Comparison of ENCODE assay signal across 8 cellular contexts in genomic region chr19:45884682-45885555, GRCh38. TPM values are rescaled to one million over a fixed set of nuclear protein-coding genes. Genes with fewer than 3 reads are reported as not detected.
A peak's percentile ranks its signal among the peaks of the same experiment; 100 is the strongest.
DNase-seq lines count a peak whose midpoint lies in the region; ATAC-seq and TF ChIP-seq lines count a peak whose summit lies in the region.

No MANE protein-coding gene starts in this region.

- TF ChIP-seq EP300 in Ishikawa (IDR thresholded peaks at IDR 0.05; ENCODE audit: borderline replicate concordance) = no peak

- H2BK15ac ChIP-seq in mesenchymal stem cell (ENCODE audit: low read depth, poor library complexity, severe bottlenecking) = peak overlapping the region; percentile 44

- DNase-seq in NCI-H82 (lab: John Stamatoyannopoulos, UW) (peak; percentile 60), NCI-H82 treated with DMSO at 0.1 percent for 48 hours (lab: John Stamatoyannopoulos, UW; ENCODE audit: unreplicated experiment) (no peak), body of pancreas (peak in 2 of 4 donors; percentile 34 to 40), mesenchymal stem cell (no peak), GM19240 (ENCODE audit: insufficient read length, low spot score) (no peak)

- H3K9ac ChIP-seq in mesenchymal stem cell (ENCODE audit: low read length) = peak overlapping the region; percentile 99

- H3K4me1 ChIP-seq in body of pancreas = peaks cover 59% of the 10 kb centered on the region
- peaks cover 41% of the 10 kb centered on the region for H3K4me1 ChIP-seq in mesenchymal stem cell (ENCODE audit: control insufficient read depth, insufficient read depth, low read depth, low read length)
- H3K4me1 ChIP-seq in urinary bladder (ENCODE audit: insufficient read depth) = no peaks in the 10 kb centered on the region

- H3K18ac ChIP-seq in mesenchymal stem cell (ENCODE audit: low read depth in 1 of 2, low read length in 2 of 2) = no peak overlapping the region

- peak overlapping the region in 1 of 2 experiments; percentile 2 for H3K23ac ChIP-seq in mesenchymal stem cell (ENCODE audit: low read length in 2 of 2)

- peak overlapping the region; percentile 76 for H4K91ac ChIP-seq in mesenchymal stem cell (ENCODE audit: low read length)

- no peak for TF ChIP-seq POLR2A in body of pancreas (IDR thresholded peaks at IDR 0.05)

- intact Hi-C loops in body of pancreas (cut with DNase I) = no loop called here

- WGBS in body of pancreas, 2 donors = 28 to 52% methylated on average over 9 to 69 of the region's 72 CpGs
- WGBS in mesenchymal stem cell = 73% methylated on average over 71 of the region's 72 CpGs
- 61% methylated on average over 72 of the region's 72 CpGs for WGBS in urinary bladder

- ATAC-seq in body of pancreas (no peak), GM21515 (IDR thresholded peaks at IDR 0.05; ENCODE audit: unreplicated experiment) (no peak)

- H3K14ac ChIP-seq in mesenchymal stem cell (ENCODE audit: low read length in 2 of 2) = peak overlapping the region in 1 of 2 experiments; percentile 66

- H3K27me3 ChIP-seq in body of pancreas (no peaks in the 10 kb centered on the region), mesenchymal stem cell (ENCODE audit: control insufficient read depth in 1 of 2, insufficient read depth in 1 of 2, low read length in 2 of 2) (peaks cover 0 to 1% of the 10 kb centered on the region in 2 experiments)

- H4K8ac ChIP-seq in mesenchymal stem cell (ENCODE audit: low read length) = no peak overlapping the region

- no peak for TF ChIP-seq CTCF in body of pancreas (IDR thresholded peaks at IDR 0.05)

- H2AK5ac ChIP-seq in mesenchymal stem cell (ENCODE audit: low read length, severe bottlenecking) = no peak overlapping the region

- H2BK5ac ChIP-seq in mesenchymal stem cell (ENCODE audit: low read depth, low read length, poor library complexity, severe bottlenecking) = peak overlapping the region; percentile 61

- peak overlapping the region; percentile 70 for H3K4me2 ChIP-seq in mesenchymal stem cell (ENCODE audit: low read length, poor library complexity, severe bottlenecking)

- peak overlapping the region in 1 of 2 experiments; percentile 11 for H2BK12ac ChIP-seq in mesenchymal stem cell (ENCODE audit: low read length in 2 of 2)

- peaks cover 16% of the 10 kb centered on the region for H3K79me1 ChIP-seq in mesenchymal stem cell (replicated peaks; ENCODE audit: low read length, poor library complexity, severe bottlenecking)

- no peaks in the 10 kb centered on the region for H3K36me3 ChIP-seq in body of pancreas (replicated peaks in 1 of 2; ENCODE audit: insufficient read depth in 1 of 2, low read depth in 2 of 2)
- H3K36me3 ChIP-seq in mesenchymal stem cell (ENCODE audit: control insufficient read depth in 1 of 2, insufficient read depth in 2 of 2, low read depth in 1 of 2, low read length in 2 of 2) = peaks cover 9 to 21% of the 10 kb centered on the region in 2 experiments
- H3K36me3 ChIP-seq in urinary bladder (ENCODE audit: insufficient read depth) = no peaks in the 10 kb centered on the region

- H2AFZ ChIP-seq in mesenchymal stem cell (ENCODE audit: low read depth, low read length) = no peak overlapping the region

- H3K9me3 ChIP-seq in body of pancreas (no peaks in the 10 kb centered on the region), mesenchymal stem cell (ENCODE audit: control insufficient read depth, low read length) (no peaks in the 10 kb centered on the region)

- H2BK120ac ChIP-seq in mesenchymal stem cell (ENCODE audit: low read depth, low read length) = no peak overlapping the region

- H3K4me3 ChIP-seq in body of pancreas (peak overlapping the region; percentile 7 to 49), mesenchymal stem cell (ENCODE audit: insufficient read depth in 1 of 2, low read depth in 1 of 2, low read length in 2 of 2) (peak overlapping the region; percentile 80 to 88), urinary bladder (ENCODE audit: low read depth, low read length) (peak overlapping the region; percentile 87)

- H3K27ac ChIP-seq in body of pancreas = peak overlapping the region; percentile 83 to 96 (median 90)
- no peak overlapping the region for H3K27ac ChIP-seq in mesenchymal stem cell (ENCODE audit: low read length, poor library complexity, severe bottlenecking)
- no peak overlapping the region for H3K27ac ChIP-seq in urinary bladder (ENCODE audit: low read depth)

- TF ChIP-seq RAD21 in Ishikawa (IDR thresholded peaks at IDR 0.05; ENCODE audit: low read depth) = no peak

- H3K4ac ChIP-seq in mesenchymal stem cell (ENCODE audit: low read depth in 1 of 2, low read length in 2 of 2) = peak overlapping the region in 1 of 2 experiments; percentile 47

TF ChIP-seq in Ishikawa, 13 proteins besides CTCF, POLR2A, EP300 and RAD21:
- no peak for TF ChIP-seq TCF12 (IDR thresholded peaks at IDR 0.05; ENCODE audit: low read depth)
- TF ChIP-seq EGR1 (IDR thresholded peaks at IDR 0.05) = peak; percentile 65; the same call in 1 of the 2 replicates
- TF ChIP-seq YY1 (IDR thresholded peaks at IDR 0.05; ENCODE audit: low read depth) = no peak

RNA-seq across cellular contexts. Expression of gene IRF2BP1, which starts 1.0 kb away (rescaled TPM):
- total RNA-seq in body of pancreas (10 to 100 TPM; 24.1 to 25.1 TPM), urinary bladder (18.2 TPM)
- 8.0 TPM for polyA plus RNA-seq in mesenchymal stem cell (2013, experiment 1 of 2)
- 8.2 TPM for polyA plus RNA-seq in mesenchymal stem cell (2013, experiment 2 of 2)
- polyA plus RNA-seq in urinary bladder = 30.2 TPM

RNA-seq across cellular contexts. Expression of gene MYPOP, which starts 17.5 kb away (rescaled TPM):
- total RNA-seq in body of pancreas = 10 to 100 TPM in 1 of 2 donors, 1 to 10 TPM in 1; 6.7 to 13.5 TPM
- polyA plus RNA-seq in mesenchymal stem cell (2013, experiment 1 of 2) = 14.9 TPM
- 15.3 TPM for polyA plus RNA-seq in mesenchymal stem cell (2013, experiment 2 of 2)
- total RNA-seq in urinary bladder = 1.3 TPM
- polyA plus RNA-seq in urinary bladder = 8.2 TPM

RNA-seq across cellular contexts. Expression of gene FOXA3, which starts 20.8 kb away (rescaled TPM):
- total RNA-seq in body of pancreas = 10 to 100 TPM in 1 of 2 donors, 1 to 10 TPM in 1; 3.0 to 16.3 TPM
- not detected for polyA plus RNA-seq in mesenchymal stem cell (2013, experiment 1 of 2)
- not detected for polyA plus RNA-seq in mesenchymal stem cell (2013, experiment 2 of 2)
- not detected for total RNA-seq in urinary bladder
- 0.11 TPM for polyA plus RNA-seq in urinary bladder

RNA-seq across cellular contexts. Expression of gene SYMPK, which starts 22.0 kb away (rescaled TPM):
- total RNA-seq in body of pancreas (10 to 100 TPM; 23.3 to 32.3 TPM), urinary bladder (22.5 TPM)
- 38.9 TPM for polyA plus RNA-seq in mesenchymal stem cell (2013, experiment 1 of 2)
- polyA plus RNA-seq in mesenchymal stem cell (2013, experiment 2 of 2) = 39.9 TPM
- 38.9 TPM for polyA plus RNA-seq in urinary bladder

RNA-seq across cellular contexts. Expression of gene NANOS2, which starts 29.7 kb away (rescaled TPM):
- total RNA-seq in body of pancreas (not detected), urinary bladder (not detected)
- not detected for polyA plus RNA-seq in mesenchymal stem cell (2013, experiment 1 of 2)
- polyA plus RNA-seq in mesenchymal stem cell (2013, experiment 2 of 2) = not detected
- not detected for polyA plus RNA-seq in urinary bladder

Comparison
In these comparisons a context has a peak if more than half of its experiments do, and no peak if none do; other contexts are left out.
1. H3K27ac ChIP-seq: peak in body of pancreas (4 of 4); none in mesenchymal stem cell (single experiment) and urinary bladder (single experiment).
2. H3K4me3 ChIP-seq: peak in every context shown above with its lines; median percentile 87 in urinary bladder; 84 in mesenchymal stem cell; 28 in body of pancreas.